2 cellular contexts compared by ENCODE assay signal in genomic region chr1:21427798-21428480, GRCh38.
A peak's percentile ranks its signal among the peaks of the same experiment; 100 is the strongest.
TF ChIP-seq lines count a peak whose summit lies in the region.

No MANE protein-coding gene starts in this region.

TF ChIP-seq in GM23338, 12 proteins besides CTCF, POLR2A, EP300 and RAD21:
- TF ChIP-seq EZH2 (IDR thresholded peaks at IDR 0.05; ENCODE audit: low read depth, unreplicated experiment) (peak; percentile 87), EZH2phosphoT487 (IDR thresholded peaks at IDR 0.05; ENCODE audit: unreplicated experiment) (peak; percentile 67)

TF ChIP-seq in H1, 55 proteins besides CTCF, POLR2A, EP300 and RAD21:
- TF ChIP-seq SUZ12 (IDR thresholded peaks at IDR 0.05; ENCODE audit: low read length) (0 out of 2 replicates have a peak, but pooled peaks have one; percentile 21), EZH2 (IDR thresholded peaks at IDR 0.05; ENCODE audit: low read depth, low read length, severe bottlenecking) (peak; percentile 43), KDM4A (IDR thresholded peaks at IDR 0.05; ENCODE audit: low read depth, low read length, severe bottlenecking) (peak; percentile 28)
TF ChIP-seq in H1: peak in this region for 3; not testable (repeated sequence) for 52.
